Comparison of ENCODE assay signal across 21 cellular contexts in the genomic region with DNA sequence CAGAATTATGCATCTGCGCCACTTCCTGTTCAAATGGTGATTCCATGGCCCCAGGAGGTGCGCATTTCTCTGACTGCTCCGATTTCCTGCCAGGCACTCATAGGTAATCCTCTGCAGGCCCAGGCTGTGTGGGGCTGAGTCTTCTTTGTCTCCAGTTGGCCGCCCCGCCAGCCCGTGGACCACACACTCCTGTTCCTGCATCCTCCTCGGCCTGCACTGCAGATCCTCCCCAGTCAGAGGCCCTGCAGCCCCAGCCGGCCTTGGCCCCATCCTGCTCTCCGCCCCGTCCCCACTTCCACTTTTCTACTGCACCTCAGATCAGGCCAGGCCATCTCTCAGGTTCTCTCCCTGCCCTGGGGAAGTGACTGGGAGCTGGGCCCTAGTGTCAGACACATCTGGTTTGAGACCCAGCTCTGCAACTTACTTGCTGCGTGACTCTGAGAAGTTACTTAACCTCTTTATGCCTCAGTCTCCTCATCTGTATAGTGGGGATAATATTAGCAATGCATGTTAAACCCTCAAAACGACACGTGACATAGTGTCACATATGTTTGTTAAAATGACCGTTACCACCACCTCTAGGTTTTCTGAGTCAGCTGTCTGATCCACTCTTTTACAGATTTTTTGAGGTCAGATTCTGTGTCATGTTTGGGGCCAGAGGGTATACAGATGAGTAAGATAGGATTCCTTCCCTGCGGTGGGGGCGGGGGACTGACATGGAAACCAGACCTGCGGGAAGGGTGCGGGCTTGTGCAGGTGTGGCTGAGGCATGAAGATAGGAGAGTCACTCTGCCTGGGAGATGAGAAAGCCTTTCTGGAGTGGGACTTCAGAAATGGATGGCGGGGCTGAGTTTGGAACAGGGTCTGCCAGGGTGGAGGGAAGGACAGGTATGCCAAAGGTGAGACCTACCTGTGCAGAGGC. TPM values are rescaled to one million over a fixed set of nuclear protein-coding genes. Genes with fewer than 3 reads are reported as not detected.
A peak's percentile ranks its signal among the peaks of the same experiment; 100 is the strongest.
DNase-seq lines count a peak whose midpoint lies in the region; ATAC-seq, FAIRE-seq and TF ChIP-seq lines count a peak whose summit lies in the region.
"Had no signal": no experiment of that assay in that cellular context is flagged by ENCODE, and none has a peak within 500 bp of the region (broad histone marks: within the 10 kb centered on the region; RNA-seq: fewer than 3 reads in every experiment).

No MANE protein-coding gene starts in this region.

- H3K27me3 Mint-ChIP-seq in H9 (ENCODE audit: low read depth) (no peaks in the 10 kb centered on the region; the same call in 1 of the 2 replicates), neural progenitor cell (ENCODE audit: insufficient read depth, low read depth) (peaks cover 13% of the 10 kb centered on the region)

- H2AFZ ChIP-seq in H9 (ENCODE audit: low read length) (no peak overlapping the region), K562 (ENCODE audit: low read depth, low read length) (no peak overlapping the region), neural progenitor cell (replicated peaks) (no peak overlapping the region)

- TF ChIP-seq POLR2A in K562 (conservative IDR thresholded peaks at IDR 0.05): no peak

- H3K4me1 Mint-ChIP-seq in H9 (peaks cover 17 to 35% of the 10 kb centered on the region in 2 experiments), neural progenitor cell (peaks cover 13% of the 10 kb centered on the region)
- H3K4me1 Mint-ChIP-seq: activated naive CD4-positive, alpha-beta T cell treated with anti-CD3 and anti-CD28 coated beads, Interleukin-2, amount 10 ng/mL, durations not matched to agents 7 days and 5 days had no signal

- H3K36me3 Mint-ChIP-seq in H9 (ENCODE audit: insufficient read depth in 1 of 3, low read depth in 3 of 3): no peaks in the 10 kb centered on the region
- H3K36me3 Mint-ChIP-seq in neural progenitor cell: no peaks in the 10 kb centered on the region
- H3K36me3 Mint-ChIP-seq: activated naive CD4-positive, alpha-beta T cell treated with anti-CD3 and anti-CD28 coated beads, Interleukin-2, amount 10 ng/mL, durations not matched to agents 7 days and 5 days; naive B cell had no signal

- H3K9ac ChIP-seq in H9 (ENCODE audit: extremely low read depth, insufficient read length, low read length) (no peak overlapping the region), K562 (ENCODE audit: insufficient read depth in 1 of 2, low read depth in 2 of 2, low read length in 2 of 2) (no peak overlapping the region; a peak in 1 of 4 replicates), neural progenitor cell (no peak overlapping the region)

- intact Hi-C loops in K562 (cut with micrococcal nuclease): no loop called here

- no peak overlapping the region for H3K56ac ChIP-seq in H9 (ENCODE audit: insufficient read length, low read depth, low read length)

- TF ChIP-seq EP300 in K562 (IDR thresholded peaks at IDR 0.05; ENCODE audit: low read length): no peak

- no peak overlapping the region for H3K4ac ChIP-seq in H9 (ENCODE audit: low read depth, low read length)

- H3K36me3 ChIP-seq in K562 (ENCODE audit: control insufficient read depth, insufficient read depth, low read length): no peaks in the 10 kb centered on the region
- H3K36me3 ChIP-seq in neural progenitor cell: no peaks in the 10 kb centered on the region
- no peaks in the 10 kb centered on the region for H3K36me3 ChIP-seq in SJCRH30
- H3K36me3 ChIP-seq: lower lobe of right lung, thoracic aorta had no signal

- H3K27me3 ChIP-seq in H9 (ENCODE audit: insufficient read depth, low read length): no peaks in the 10 kb centered on the region
- H3K27me3 ChIP-seq in K562 (ENCODE audit: control insufficient read depth in 2 of 2, insufficient read depth in 2 of 2, low read length in 2 of 2): peaks cover 8 to 60% of the 10 kb centered on the region in 2 experiments; a peak in 3 of 5 replicates
- no peaks in the 10 kb centered on the region for H3K27me3 ChIP-seq in neural progenitor cell
- no peaks in the 10 kb centered on the region for H3K27me3 ChIP-seq in SJCRH30

- H3K23me2 ChIP-seq in H9 (ENCODE audit: insufficient read length, low read depth, low read length, poor library complexity, severe bottlenecking): no peaks in the 10 kb centered on the region

- no peak overlapping the region for H4K5ac ChIP-seq in H9 (ENCODE audit: insufficient read length, low read depth, low read length)

- H3K27ac ChIP-seq in H9 (ENCODE audit: insufficient read length, low read depth, low read length): no peak overlapping the region
- H3K27ac ChIP-seq in K562 (ENCODE audit: extremely low read depth, low read depth, low read length): no peak overlapping the region
- H3K27ac ChIP-seq in neural progenitor cell: no peak overlapping the region
- no peak overlapping the region for H3K27ac ChIP-seq in SJCRH30
- H3K27ac ChIP-seq: lower lobe of right lung, thoracic aorta had no signal

- peak; percentile 49 for ATAC-seq in K562
- ATAC-seq: lower lobe of right lung had no signal

- no peak overlapping the region for H4K91ac ChIP-seq in H9 (ENCODE audit: insufficient read length, low read depth, low read length)

- POLR2A ChIA-PET in K562 (lab: Yijun Ruan, JAX): interaction anchor here (0.6 kb wide), 2 partner anchors 63 to 306 kb away, joined by 3 to 4 read pairs; no protein-coding TSS in a partner anchor

- no peaks in the 10 kb centered on the region for H3K4me1 ChIP-seq in H9 (ENCODE audit: insufficient read depth, low read length)
- peaks cover 0 to 4% of the 10 kb centered on the region in 2 experiments; a peak in 1 of 5 replicates for H3K4me1 ChIP-seq in K562 (replicated peaks in 1 of 2; ENCODE audit: control insufficient read depth in 2 of 2, insufficient read depth in 2 of 2, low read length in 2 of 2)
- H3K4me1 ChIP-seq in neural progenitor cell: no peaks in the 10 kb centered on the region
- peaks cover 21% of the 10 kb centered on the region for H3K4me1 ChIP-seq in SJCRH30
- H3K4me1 ChIP-seq: lower lobe of right lung had no signal

- H3K27ac Mint-ChIP-seq in H9 (peak overlapping the region in 2 of 3 experiments; percentile 17 to 21; a peak in 2 of 7 replicates), neural progenitor cell (peak overlapping the region; percentile 81)
- H3K27ac Mint-ChIP-seq: activated naive CD4-positive, alpha-beta T cell treated with anti-CD3 and anti-CD28 coated beads, Interleukin-2, amount 10 ng/mL, durations not matched to agents 7 days and 5 days; progenitor cell of endocrine pancreas had no signal

- H2BK5ac ChIP-seq in H9 (ENCODE audit: insufficient read length, low read length): no peak overlapping the region

- no peak for FAIRE-seq in K562 (lab: Jason Lieb, UNC)
- FAIRE-seq: astrocyte, colon, GM12891, small intestine had no signal

- no peak overlapping the region for H3K14ac ChIP-seq in H9 (ENCODE audit: insufficient read depth, low read length)

- no peak for TF ChIP-seq RAD21 in K562 (CRISPR knock-in tag; conservative IDR thresholded peaks at IDR 0.05 in 1 of 2, IDR thresholded peaks at IDR 0.05 in 1 of 2)

- DNase-seq in H9 (peak; percentile 33), NOMO-1 treated with dmso at 0.1 percent for 144 hours (lab: John Stamatoyannopoulos, UW; ENCODE audit: unreplicated experiment) (peak; percentile 44), K562 (ENCODE audit: extremely low read depth in 1 of 4, low spot score in 3 of 4) (no peak), neural progenitor cell (ENCODE audit: low spot score) (no peak), LoVo (ENCODE audit: low spot score) (no peak), SJCRH30 (no peak)
- DNase-seq in activated CD4-positive, alpha-beta T cell treated with anti-CD3 and anti-CD28 coated beads for 4 hours: no peak
- DNase-seq: activated CD4-positive, CD25-positive, alpha-beta regulatory T cell treated with anti-CD3 and anti-CD28 coated beads, Interleukin-2, amount 50 U/mL, for 72 hours; activated CD8-positive, alpha-beta memory T cell treated with anti-CD3 and anti-CD28 coated beads, Interleukin-2, amount 50 U/mL, for 4 hours; activated naive CD4-positive, alpha-beta T cell treated with anti-CD3 and anti-CD28 coated beads, Interleukin-2, amount 10 ng/mL, durations not matched to agents 7 days and 5 days; AML-193; COR-L47; lower lobe of right lung; naive B cell; NCI-H774; small intestine had no signal

- H3K4me3 ChIP-seq in K562 (no peak overlapping the region), neural progenitor cell (no peak overlapping the region), SJCRH30 (no peak overlapping the region)
- H3K4me3 ChIP-seq: lower lobe of right lung, thoracic aorta had no signal

- CTCF ChIA-PET in K562 (lab: Yijun Ruan, JAX; ENCODE audit: low intra/inter-chr PET ratio): no interaction called here

- no peak overlapping the region for H2AK5ac ChIP-seq in H9 (ENCODE audit: insufficient read length, low read length)

- H3T11ph ChIP-seq in H9 (ENCODE audit: low read length): no peak overlapping the region

- peaks cover 3% of the 10 kb centered on the region for H4K20me1 ChIP-seq in H9 (ENCODE audit: control insufficient read depth, insufficient read depth, insufficient read length)
- peaks cover 9% of the 10 kb centered on the region; the same call in 1 of the 2 replicates for H4K20me1 ChIP-seq in K562 (replicated peaks; ENCODE audit: control insufficient read depth, insufficient read depth, low read length)
- no peaks in the 10 kb centered on the region for H4K20me1 ChIP-seq in neural progenitor cell (ENCODE audit: low read depth)

- in situ Hi-C loops in K562 (cut with MboI): no loop called here

- no TSS peak for BruUV-seq in K562 (replicated peaks; lab: Mats Ljungman, UMichigan)

- H3K9me3 Mint-ChIP-seq in H9: no peaks in the 10 kb centered on the region
- H3K9me3 Mint-ChIP-seq in neural progenitor cell: no peaks in the 10 kb centered on the region
- H3K9me3 Mint-ChIP-seq: activated naive CD4-positive, alpha-beta T cell treated with anti-CD3 and anti-CD28 coated beads, Interleukin-2, amount 10 ng/mL, durations not matched to agents 7 days and 5 days had no signal

- H2BK20ac ChIP-seq in H9 (ENCODE audit: low read depth, low read length, poor library complexity, severe bottlenecking): no peak overlapping the region

- no peak overlapping the region for H3K18ac ChIP-seq in H9 (ENCODE audit: insufficient read length, low read depth, low read length)

- H3K23ac ChIP-seq in H9 (ENCODE audit: insufficient read length, low read depth, low read length): no peak overlapping the region

- no peak overlapping the region for H2BK120ac ChIP-seq in H9 (ENCODE audit: low read depth, low read length, poor library complexity, severe bottlenecking)

- H3K9me3 ChIP-seq in H9 (ENCODE audit: control insufficient read depth, low read depth, low read length): no peaks in the 10 kb centered on the region
- no peaks in the 10 kb centered on the region for H3K9me3 ChIP-seq in K562 (replicated peaks; ENCODE audit: control insufficient read depth, insufficient read depth, low read depth, low read length)
- no peaks in the 10 kb centered on the region for H3K9me3 ChIP-seq in neural progenitor cell (ENCODE audit: low read depth)
- H3K9me3 ChIP-seq in SJCRH30 (replicated peaks): no peaks in the 10 kb centered on the region
- H3K9me3 ChIP-seq: lower lobe of right lung, thoracic aorta had no signal

- H2BK15ac ChIP-seq in H9 (ENCODE audit: low read depth, low read length): no peak overlapping the region

- no peaks in the 10 kb centered on the region for H3K79me1 ChIP-seq in H9 (ENCODE audit: insufficient read depth, low read depth, low read length, poor library complexity, severe bottlenecking)

- no peaks in the 10 kb centered on the region for H3F3A ChIP-seq in neural progenitor cell (ENCODE audit: low read depth)

- H3K79me2 ChIP-seq in H9 (ENCODE audit: insufficient read depth, low read length): no peaks in the 10 kb centered on the region
- H3K79me2 ChIP-seq in K562 (ENCODE audit: control insufficient read depth, insufficient read depth, low read length): no peaks in the 10 kb centered on the region
- H3K79me2 ChIP-seq in neural progenitor cell (ENCODE audit: low read depth): no peaks in the 10 kb centered on the region

- no peaks in the 10 kb centered on the region for H3K9me1 ChIP-seq in K562 (ENCODE audit: control insufficient read depth, insufficient read depth, low read length)

- no peak overlapping the region for H2BK12ac ChIP-seq in H9 (ENCODE audit: insufficient read length, low read depth, low read length)

- no peak overlapping the region for H4K8ac ChIP-seq in H9 (replicated peaks; ENCODE audit: insufficient read length, low read depth, low read length)

- no peak for TF ChIP-seq CTCF in H9 (conservative IDR thresholded peaks at IDR 0.05)
- TF ChIP-seq CTCF in K562 (IDR thresholded peaks at IDR 0.05 in 2 of 3, conservative IDR thresholded peaks at IDR 0.05 in 1 of 3; ENCODE audit: insufficient read depth in 2 of 3, low read depth in 1 of 3, low read length in 3 of 3): no peak
- no peak for TF ChIP-seq CTCF in neural progenitor cell (IDR thresholded peaks at IDR 0.05)

- H3K4me3 Mint-ChIP-seq in H9: no peak overlapping the region
- peak overlapping the region; percentile 30 for H3K4me3 Mint-ChIP-seq in neural progenitor cell
- H3K4me3 Mint-ChIP-seq: activated naive CD4-positive, alpha-beta T cell treated with anti-CD3 and anti-CD28 coated beads, Interleukin-2, amount 10 ng/mL, durations not matched to agents 7 days and 5 days; naive B cell had no signal

- no CpG with 5 or more reads among the region's 19 CpGs for WGBS in H9 (ENCODE audit: extremely low coverage, insufficient read length, low lambda C conversion rate)
- WGBS in K562 (ENCODE audit: insufficient coverage, low coverage, missing lambda C conversion rate): 10% methylated on average over 19 of the region's 19 CpGs

- H3K4me2 ChIP-seq in H9 (ENCODE audit: insufficient read depth, insufficient read length, low read length) (no peak overlapping the region), K562 (ENCODE audit: insufficient read depth, low read length) (no peak overlapping the region), neural progenitor cell (no peak overlapping the region)

RNA-seq across cellular contexts. Expression of a gene that starts 12.8 kb away (rescaled TPM):
- total RNA-seq in H9 (2021) (25.7 and 26.1 TPM in 2 replicates), K562 (2014; rRNA removed) (14.2 and 16.6 TPM in 2 replicates), K562 (2014; rRNA removed; fragmentation: Illumina TruSeq; extraction: Trizol) (5.8 and 7.0 TPM in 2 replicates), K562 (2015; rRNA removed; fragmentation: Illumina TruSeq; extraction: Trizol) (9.8 and 11.5 TPM in 2 replicates), K562 (2021) (12.0 and 12.3 TPM in 2 replicates), neural progenitor cell (ENCODE audit: low replicate concordance) (10.2 and 19.1 TPM in 2 replicates)
- total RNA-seq in K562 (2011; cell fraction: chromatin; rRNA removed; ENCODE audit: low replicate concordance): 9.2 and 21.1 TPM in 2 replicates
- total RNA-seq in K562 (2011; cell fraction: nucleolus; rRNA removed): 12.4 and 14.0 TPM in 2 replicates
- total RNA-seq in K562 (2011; cell fraction: nucleoplasm; rRNA removed): 9.8 and 10.8 TPM in 2 replicates
- polyA plus RNA-seq in K562 (2011; rRNA removed) (6.2 and 10.5 TPM in 2 replicates), K562 (2014; fragmentation: Illumina TruSeq; extraction: Trizol) (8.1 and 8.9 TPM in 2 replicates), K562 (2014; fragmentation: Nextera tagmentation; extraction: Ambion mirVana) (under 1 TPM; 0.62 to 0.66 TPM), K562 (2014; rRNA removed) (7.9 TPM in 2 replicates)
- polyA plus RNA-seq in K562 (2011; cell fraction: cytosol; rRNA removed): 5.7 and 10.3 TPM in 2 replicates
- polyA plus RNA-seq in K562 (2011; cell fraction: nucleus; rRNA removed): 8.2 and 16.3 TPM in 2 replicates
- polyA plus RNA-seq in K562 (2012): 8.3 and 12.2 TPM in 2 replicates
- 13.4 and 22.4 TPM in 2 replicates for polyA minus RNA-seq in K562 (2011; rRNA and poly(A)+ RNA removed)
- polyA minus RNA-seq in K562 (2011; cell fraction: cytosol; rRNA and poly(A)+ RNA removed): 5.8 and 12.3 TPM in 2 replicates
- 9.4 and 11.8 TPM in 2 replicates for polyA minus RNA-seq in K562 (2011; cell fraction: nucleus; rRNA and poly(A)+ RNA removed)
- total RNA-seq in SJCRH30 (2014; rRNA removed; shearing (Covaris generic)): 0.04 and 0.05 TPM in 2 replicates

Comparison
In these comparisons a context has a peak if more than half of its experiments do, and no peak if none do; other contexts are left out.
1. DNase-seq: peak in H9 (single experiment) and NOMO-1 treated with dmso at 0.1 percent for 144 hours (single experiment); none in K562 (0 of 4), neural progenitor cell (single experiment), LoVo (single experiment), SJCRH30 (0 of 2) and activated CD4-positive, alpha-beta T cell treated with anti-CD3 and anti-CD28 coated beads for 4 hours (0 of 2).